8 cellular contexts compared by ENCODE assay signal in genomic region chr12:3885179-3886094, GRCh38.
DNase-seq lines count a peak whose midpoint lies in the region; ATAC-seq lines count a peak whose summit lies in the region.

No MANE protein-coding gene starts in this region.

- ATAC-seq in GM19395 (IDR thresholded peaks at IDR 0.05; ENCODE audit: unreplicated experiment) (no peak), GM19467 (IDR thresholded peaks at IDR 0.05; ENCODE audit: unreplicated experiment) (no peak)

- DNase-seq in activated naive CD4-positive, alpha-beta T cell treated with Interleukin-2 at 50 U/mL for 16 hours: peak; percentile 21
- DNase-seq in activated naive CD4-positive, alpha-beta T cell treated with anti-CD3 and anti-CD28 coated beads, Interleukin-2, amount 50 U/mL, for 16 hours: no peak
- DNase-seq in MV-4-11 (lab: John Stamatoyannopoulos, UW) (peak; percentile 15), fibroblast of the conjunctiva (ENCODE audit: low read depth) (peak; percentile 32), non-pigmented ciliary epithelial cell (ENCODE audit: low read depth) (peak; percentile 6)
- peak; percentile 29 for DNase-seq in activated CD4-positive, alpha-beta T cell treated with anti-CD3 and anti-CD28 coated beads, Interleukin-2, amount 50 U/mL, for 1 hour
